In the genomic region with DNA sequence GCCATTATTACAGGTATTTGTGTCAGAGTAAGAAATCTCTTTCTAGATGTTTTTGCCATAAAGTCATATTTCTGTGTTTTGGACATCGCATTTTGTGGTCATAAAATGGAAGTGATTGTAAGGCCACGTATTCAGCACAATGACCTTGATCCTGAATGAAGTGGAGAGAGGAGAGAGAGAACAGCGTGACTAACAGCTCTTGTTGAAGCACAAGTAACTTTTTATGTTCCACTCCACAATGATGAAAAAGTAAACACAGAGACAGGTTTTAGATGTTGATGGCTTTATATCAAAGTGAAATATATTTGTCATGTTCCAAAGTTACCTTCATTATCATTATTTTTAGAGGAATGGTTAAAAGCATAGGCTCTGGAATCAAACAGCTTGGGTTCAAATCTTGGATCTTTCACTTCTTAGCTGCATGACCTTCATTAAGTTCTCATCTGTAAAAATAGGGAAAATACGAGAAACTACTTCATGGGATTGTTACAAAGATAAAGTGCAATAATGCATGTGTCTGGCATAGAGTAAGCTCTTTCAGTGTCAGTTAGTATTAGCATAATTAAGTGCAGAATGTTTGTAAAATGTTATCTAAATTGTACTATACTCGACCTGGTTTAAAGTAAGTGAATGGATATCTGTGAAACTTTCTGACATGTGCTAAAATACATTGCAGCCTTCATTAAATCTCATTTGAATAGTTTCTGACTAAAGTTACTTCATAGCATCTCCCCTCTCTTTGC, we compare ENCODE assay signal across 23 cellular contexts.
"Had no signal": no experiment of that assay in that cellular context is flagged by ENCODE, and none has a peak within 500 bp of the region (broad histone marks: within the 10 kb centered on the region; RNA-seq: fewer than 3 reads in every experiment).

No MANE protein-coding gene starts in this region.

- H3K9me3 ChIP-seq: body of pancreas, lower lobe of right lung, right lobe of liver, stomach, transverse colon had no signal

- H3K27ac Mint-ChIP-seq: activated CD4-positive, alpha-beta memory T cell treated with anti-CD3 and anti-CD28 coated beads, Interleukin-2, amount 10 ng/mL, durations not matched to agents 7 days and 5 days; activated naive CD4-positive, alpha-beta T cell treated with anti-CD3 and anti-CD28 coated beads, Interleukin-2, amount 10 ng/mL, durations not matched to agents 7 days and 5 days; dendritic cell treated with granulocyte-macrophage colony-stimulating factor and Interleukin-4, amounts not matched to agents 40 ng/mL and 50 ng/mL, for 4 days; naive B cell; stimulated activated memory B cell treated with anti-CD40 and anti-IgM and Interleukin-4, amounts not matched to agents 10 μg/mL and 1 μg/mL and 100 μg/mL, for 72 hours had no signal

- H3K4me1 Mint-ChIP-seq: activated CD4-positive, alpha-beta memory T cell treated with anti-CD3 and anti-CD28 coated beads, Interleukin-2, amount 10 ng/mL, durations not matched to agents 7 days and 5 days; activated naive CD4-positive, alpha-beta T cell treated with anti-CD3 and anti-CD28 coated beads, Interleukin-2, amount 10 ng/mL, durations not matched to agents 7 days and 5 days; naive B cell; stimulated activated memory B cell treated with anti-CD40 and anti-IgM and Interleukin-4, amounts not matched to agents 10 μg/mL and 1 μg/mL and 100 μg/mL, for 72 hours had no signal

- ATAC-seq: body of pancreas; lower lobe of right lung; right lobe of liver; stimulated activated memory B cell treated with anti-CD40 and anti-IgM and Interleukin-4, amounts not matched to agents 10 μg/mL and 1 μg/mL and 100 μg/mL, for 72 hours had no signal

- H3K79me2 ChIP-seq: parathyroid adenoma had no signal

- H3K27me3 Mint-ChIP-seq: activated CD4-positive, alpha-beta memory T cell treated with anti-CD3 and anti-CD28 coated beads, Interleukin-2, amount 10 ng/mL, durations not matched to agents 7 days and 5 days; activated naive CD4-positive, alpha-beta T cell treated with anti-CD3 and anti-CD28 coated beads, Interleukin-2, amount 10 ng/mL, durations not matched to agents 7 days and 5 days; dendritic cell treated with granulocyte-macrophage colony-stimulating factor and Interleukin-4, amounts not matched to agents 40 ng/mL and 50 ng/mL, for 4 days had no signal

- H3K36me3 ChIP-seq: cardiac muscle cell, lower lobe of right lung, right lobe of liver, stomach, transverse colon had no signal

- H3K4me3 ChIP-seq: body of pancreas, cardiac muscle cell, lower lobe of right lung, right lobe of liver, stomach, transverse colon had no signal

- H3K27ac ChIP-seq: body of pancreas, cardiac muscle cell, lower lobe of right lung, parathyroid adenoma, right lobe of liver, stomach, transverse colon had no signal

- H3K36me3 Mint-ChIP-seq: activated naive CD4-positive, alpha-beta T cell treated with anti-CD3 and anti-CD28 coated beads, Interleukin-2, amount 10 ng/mL, durations not matched to agents 7 days and 5 days; naive B cell; stimulated activated memory B cell treated with anti-CD40 and anti-IgM and Interleukin-4, amounts not matched to agents 10 μg/mL and 1 μg/mL and 100 μg/mL, for 72 hours had no signal

- H3K4me3 Mint-ChIP-seq: activated CD4-positive, alpha-beta memory T cell treated with anti-CD3 and anti-CD28 coated beads, Interleukin-2, amount 10 ng/mL, durations not matched to agents 7 days and 5 days; activated naive CD4-positive, alpha-beta T cell treated with anti-CD3 and anti-CD28 coated beads, Interleukin-2, amount 10 ng/mL, durations not matched to agents 7 days and 5 days; dendritic cell treated with granulocyte-macrophage colony-stimulating factor and Interleukin-4, amounts not matched to agents 40 ng/mL and 50 ng/mL, for 4 days; naive B cell; stimulated activated memory B cell treated with anti-CD40 and anti-IgM and Interleukin-4, amounts not matched to agents 10 μg/mL and 1 μg/mL and 100 μg/mL, for 72 hours had no signal

- H3K27me3 ChIP-seq: body of pancreas, cardiac muscle cell, right lobe of liver, stomach had no signal

- DNase-seq: activated CD4-positive, alpha-beta memory T cell treated with anti-CD3 and anti-CD28 coated beads, Interleukin-2, amount 10 ng/mL, durations not matched to agents 7 days and 5 days; activated CD4-positive, alpha-beta T cell treated with anti-CD3 and anti-CD28 coated beads for 48 hours; activated effector memory CD4-positive, alpha-beta T cell treated with anti-CD3 and anti-CD28 coated beads, Interleukin-2, amount 50 U/mL, for 16 hours; activated naive CD4-positive, alpha-beta T cell treated with anti-CD3 and anti-CD28 coated beads, Interleukin-2, amount 10 ng/mL, durations not matched to agents 7 days and 5 days; activated T-cell treated with anti-CD3 and anti-CD28 coated beads for 4 hours; amygdala; body of pancreas; effector CD8-positive, alpha-beta T cell; erythroblast; foreskin fibroblast; kidney; lower lobe of right lung; naive B cell; nucleus accumbens; right lobe of liver; small intestine; stimulated activated CD4-positive, alpha-beta T cell treated with anti-CD3 and anti-CD28 coated beads, Interleukin-2, amount 100 ng/mL, for 24 hours; stomach; transverse colon had no signal

- H3K4me1 ChIP-seq: body of pancreas, lower lobe of right lung, parathyroid adenoma, right lobe of liver, transverse colon had no signal

- H2AFZ ChIP-seq: parathyroid adenoma had no signal

- H3K9me3 Mint-ChIP-seq: activated CD4-positive, alpha-beta memory T cell treated with anti-CD3 and anti-CD28 coated beads, Interleukin-2, amount 10 ng/mL, durations not matched to agents 7 days and 5 days; activated naive CD4-positive, alpha-beta T cell treated with anti-CD3 and anti-CD28 coated beads, Interleukin-2, amount 10 ng/mL, durations not matched to agents 7 days and 5 days; dendritic cell treated with granulocyte-macrophage colony-stimulating factor and Interleukin-4, amounts not matched to agents 40 ng/mL and 50 ng/mL, for 4 days; stimulated activated memory B cell treated with anti-CD40 and anti-IgM and Interleukin-4, amounts not matched to agents 10 μg/mL and 1 μg/mL and 100 μg/mL, for 72 hours had no signal

- H3K9ac ChIP-seq: parathyroid adenoma had no signal
